ENCODE assay signal across 25 cellular contexts in the genomic region with DNA sequence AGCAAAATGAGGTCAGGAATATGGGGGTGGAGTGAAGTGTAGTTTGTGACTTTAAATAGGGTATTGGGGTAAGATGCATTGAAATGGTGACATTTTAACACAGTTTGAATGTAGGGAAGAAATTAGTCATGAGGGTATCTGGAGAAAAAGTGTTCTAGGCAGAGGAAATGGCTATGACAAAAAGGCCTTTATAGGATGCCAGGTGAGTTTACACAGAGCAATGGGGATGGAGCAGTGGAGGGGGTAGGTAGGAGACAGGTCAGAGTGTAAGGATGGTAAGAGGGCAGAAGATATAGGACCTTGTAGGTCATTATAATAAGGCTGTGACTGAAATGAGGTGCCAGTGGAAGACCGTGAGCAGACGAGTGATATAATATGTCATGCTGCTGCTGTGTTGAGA. TPM values are rescaled to one million over a fixed set of nuclear protein-coding genes. Genes with fewer than 3 reads are reported as not detected.
DNase-seq lines count a peak whose midpoint lies in the region; ATAC-seq and TF ChIP-seq lines count a peak whose summit lies in the region.
"Had no signal": no experiment of that assay in that cellular context is flagged by ENCODE, and none has a peak within 500 bp of the region (broad histone marks: within the 10 kb centered on the region; RNA-seq: fewer than 3 reads in every experiment).

No MANE protein-coding gene starts in this region.

- peaks cover 17% of the 10 kb centered on the region for H3K4me1 Mint-ChIP-seq in activated T-cell treated with anti-CD3 and anti-CD28 coated beads, Interleukin-2, amount 50 U/mL, for 4 hours (ENCODE audit: low read depth)
- H3K4me1 Mint-ChIP-seq in activated T-helper 1 cell treated with anti-CD3 and anti-CD28 coated beads, Interleukin-12 subunit alpha, Interleukin-12 subunit beta, Interleukin-2, Interleukin-4 antibody, amounts not matched to agents 30 ng/mL and 10 ng/mL and 1 ng/mL, durations not matched to agents 14 hours and 24 hours and 36 hours (ENCODE audit: low read depth), result peaks cover 41% of the 10 kb centered on the region
- H3K4me1 Mint-ChIP-seq: CD8-positive, alpha-beta memory T cell; nephron progenitor cell had no signal

- DNase-seq in activated T-cell treated with anti-CD3 and anti-CD28 coated beads, Interleukin-2, amount 50 U/mL, for 4 hours, result no peak
- DNase-seq in activated T-cell treated with anti-CD3 and anti-CD28 coated beads, Interleukin-2, amount 50 U/mL, for 48 hours, result no peak
- no peak for DNase-seq in activated T-helper 1 cell treated with anti-CD3 and anti-CD28 coated beads, Interleukin-12 subunit alpha, Interleukin-12 subunit beta, Interleukin-2, Interleukin-4 antibody, amounts not matched to agents 30 ng/mL and 10 ng/mL and 1 ng/mL, durations not matched to agents 14 hours and 24 hours and 36 hours (ENCODE audit: low spot score)
- DNase-seq in left ventricle myocardium inferior (no peak), MV-4-11 (lab: John Stamatoyannopoulos, UW) (no peak)
- no peak for DNase-seq in stimulated activated naive CD8-positive, alpha-beta T cell treated with anti-CD3 and anti-CD28 coated beads, Interleukin-15, Interleukin-2, amounts not matched to agents 100 U/mL and 50 U/mL, for 24 hours
- DNase-seq: activated CD4-positive, alpha-beta T cell treated with anti-CD3 and anti-CD28 coated beads for 1 hour; activated CD8-positive, alpha-beta memory T cell treated with anti-CD3 and anti-CD28 coated beads, Interleukin-2, amount 10 ng/mL, durations not matched to agents 7 days and 5 days; activated effector memory CD4-positive, alpha-beta T cell treated with anti-CD3 and anti-CD28 coated beads, Interleukin-2, amount 50 U/mL, for 16 hours; amygdala; CD8-positive, alpha-beta memory T cell; DMS 273 treated with DMSO at 0.1 percent for 48 hours; effector CD4-positive, alpha-beta T cell; EL; islet precursor cell; mucosa of descending colon; NCI-H146; NCI-H446 treated with DMSO at 0.1 percent for 48 hours; nephron progenitor cell; spleen; T-helper 2 cell; testis had no signal

- no peak for TF ChIP-seq CTCF in left ventricle myocardium inferior (IDR thresholded peaks at IDR 0.05; ENCODE audit: borderline replicate concordance)

- ATAC-seq in activated T-cell treated with anti-CD3 and anti-CD28 coated beads, Interleukin-2, amount 50 U/mL, for 4 hours, result peak; percentile 24 to 41
- ATAC-seq in stimulated activated naive CD8-positive, alpha-beta T cell treated with anti-CD3 and anti-CD28 coated beads, Interleukin-15, Interleukin-2, amounts not matched to agents 100 U/mL and 50 U/mL, for 24 hours, result peak; percentile 76
- ATAC-seq in HG02571 (IDR thresholded peaks at IDR 0.05; ENCODE audit: unreplicated experiment) (no peak), HG02678 (IDR thresholded peaks at IDR 0.05; ENCODE audit: unreplicated experiment) (no peak)
- ATAC-seq: activated CD8-positive, alpha-beta memory T cell treated with anti-CD3 and anti-CD28 coated beads, Interleukin-2, amount 10 ng/mL, durations not matched to agents 7 days and 5 days; mucosa of descending colon had no signal

- no peaks in the 10 kb centered on the region for H3K27me3 Mint-ChIP-seq in activated T-cell treated with anti-CD3 and anti-CD28 coated beads, Interleukin-2, amount 50 U/mL, for 4 hours (ENCODE audit: low read depth)
- H3K27me3 Mint-ChIP-seq in activated T-helper 1 cell treated with anti-CD3 and anti-CD28 coated beads, Interleukin-12 subunit alpha, Interleukin-12 subunit beta, Interleukin-2, Interleukin-4 antibody, amounts not matched to agents 30 ng/mL and 10 ng/mL and 1 ng/mL, durations not matched to agents 14 hours and 24 hours and 36 hours (ENCODE audit: insufficient read depth), result no peaks in the 10 kb centered on the region
- H3K27me3 Mint-ChIP-seq: activated CD8-positive, alpha-beta memory T cell treated with anti-CD3 and anti-CD28 coated beads, Interleukin-2, amount 10 ng/mL, durations not matched to agents 7 days and 5 days; CD8-positive, alpha-beta memory T cell had no signal

- peak overlapping the region; percentile 51 for H3K27ac ChIP-seq in left ventricle myocardium inferior (replicated peaks)
- H3K27ac ChIP-seq: HL-60 had no signal

- intact Hi-C loops in activated T-helper 1 cell treated with anti-CD3 and anti-CD28 coated beads, Interleukin-12 subunit alpha, Interleukin-12 subunit beta, Interleukin-2, Interleukin-4 antibody, amounts not matched to agents 30 ng/mL and 10 ng/mL and 1 ng/mL, durations not matched to agents 14 hours and 24 hours and 36 hours (cut with micrococcal nuclease), result loop anchor here (1.0 to 10.0 kb wide), 7 partner anchors 10 to 685 kb away; partner anchors contain the start of genes AP4S1, ARHGAP5, DTD2 and HEATR5A
- intact Hi-C loops in left ventricle myocardium inferior (cut with micrococcal nuclease), result no loop called here

- H3K27me3 ChIP-seq in left ventricle myocardium inferior (ENCODE audit: low read depth), result no peaks in the 10 kb centered on the region
- H3K27me3 ChIP-seq: spleen, testis had no signal

- peak overlapping the region; percentile 88 for H3K27ac Mint-ChIP-seq in activated T-helper 1 cell treated with anti-CD3 and anti-CD28 coated beads, Interleukin-12 subunit alpha, Interleukin-12 subunit beta, Interleukin-2, Interleukin-4 antibody, amounts not matched to agents 30 ng/mL and 10 ng/mL and 1 ng/mL, durations not matched to agents 14 hours and 24 hours and 36 hours
- H3K27ac Mint-ChIP-seq: activated CD8-positive, alpha-beta memory T cell treated with anti-CD3 and anti-CD28 coated beads, Interleukin-2, amount 10 ng/mL, durations not matched to agents 7 days and 5 days; nephron progenitor cell had no signal

- no peak overlapping the region for H3K4me3 Mint-ChIP-seq in activated T-cell treated with anti-CD3 and anti-CD28 coated beads, Interleukin-2, amount 50 U/mL, for 4 hours
- H3K4me3 Mint-ChIP-seq in activated T-helper 1 cell treated with anti-CD3 and anti-CD28 coated beads, Interleukin-12 subunit alpha, Interleukin-12 subunit beta, Interleukin-2, Interleukin-4 antibody, amounts not matched to agents 30 ng/mL and 10 ng/mL and 1 ng/mL, durations not matched to agents 14 hours and 24 hours and 36 hours, result peak overlapping the region; percentile 10
- H3K4me3 Mint-ChIP-seq: activated CD8-positive, alpha-beta memory T cell treated with anti-CD3 and anti-CD28 coated beads, Interleukin-2, amount 10 ng/mL, durations not matched to agents 7 days and 5 days; nephron progenitor cell had no signal

- peaks cover 71% of the 10 kb centered on the region for H3K36me3 ChIP-seq in left ventricle myocardium inferior

- no peak overlapping the region for H3K4me3 ChIP-seq in left ventricle myocardium inferior
- H3K4me3 ChIP-seq: mucosa of descending colon, spleen, testis had no signal

- H3K9me3 ChIP-seq in left ventricle myocardium inferior (replicated peaks), result no peaks in the 10 kb centered on the region
- H3K9me3 ChIP-seq: mucosa of descending colon, spleen, testis had no signal

- H3K36me3 Mint-ChIP-seq in activated T-cell treated with anti-CD3 and anti-CD28 coated beads, Interleukin-2, amount 50 U/mL, for 4 hours (ENCODE audit: insufficient read depth), result peaks cover 7% of the 10 kb centered on the region
- peaks cover 14% of the 10 kb centered on the region for H3K36me3 Mint-ChIP-seq in activated T-helper 1 cell treated with anti-CD3 and anti-CD28 coated beads, Interleukin-12 subunit alpha, Interleukin-12 subunit beta, Interleukin-2, Interleukin-4 antibody, amounts not matched to agents 30 ng/mL and 10 ng/mL and 1 ng/mL, durations not matched to agents 14 hours and 24 hours and 36 hours (ENCODE audit: low read depth)
- H3K36me3 Mint-ChIP-seq: activated CD8-positive, alpha-beta memory T cell treated with anti-CD3 and anti-CD28 coated beads, Interleukin-2, amount 10 ng/mL, durations not matched to agents 7 days and 5 days had no signal

- H3K9me3 Mint-ChIP-seq in activated T-cell treated with anti-CD3 and anti-CD28 coated beads, Interleukin-2, amount 50 U/mL, for 4 hours, result no peaks in the 10 kb centered on the region
- peaks cover 5% of the 10 kb centered on the region for H3K9me3 Mint-ChIP-seq in activated T-helper 1 cell treated with anti-CD3 and anti-CD28 coated beads, Interleukin-12 subunit alpha, Interleukin-12 subunit beta, Interleukin-2, Interleukin-4 antibody, amounts not matched to agents 30 ng/mL and 10 ng/mL and 1 ng/mL, durations not matched to agents 14 hours and 24 hours and 36 hours
- H3K9me3 Mint-ChIP-seq: CD8-positive, alpha-beta memory T cell; nephron progenitor cell had no signal

- H3K4me1 ChIP-seq in left ventricle myocardium inferior, result peaks cover 26% of the 10 kb centered on the region

RNA-seq across cellular contexts. Expression of gene HEATR5A, which starts 30.4 kb away (rescaled TPM):
- total RNA-seq in activated T-cell treated with anti-CD3 and anti-CD28 coated beads, Interleukin-2, amount 50 U/mL, for 4 hours, result 10 to 100 TPM; 10.7 to 13.0 (median 12.0) TPM
- total RNA-seq in activated T-helper 1 cell treated with anti-CD3 and anti-CD28 coated beads, Interleukin-12 subunit alpha, Interleukin-12 subunit beta, Interleukin-2, Interleukin-4 antibody, amounts not matched to agents 30 ng/mL and 10 ng/mL and 1 ng/mL, durations not matched to agents 14 hours and 24 hours and 36 hours, result 26.4 and 31.0 TPM in 2 replicates
- total RNA-seq in left ventricle myocardium inferior, result 51.8 TPM

Comparison
In these comparisons a context has a peak if more than half of its experiments do, and no peak if none do; other contexts are left out.
1. ATAC-seq: peak in activated T-cell treated with anti-CD3 and anti-CD28 coated beads, Interleukin-2, amount 50 U/mL, for 4 hours (2 of 2) and stimulated activated naive CD8-positive, alpha-beta T cell treated with anti-CD3 and anti-CD28 coated beads, Interleukin-15, Interleukin-2, amounts not matched to agents 100 U/mL and 50 U/mL, for 24 hours (single experiment); none in HG02571 (single experiment) and HG02678 (single experiment).